11 cellular contexts compared by ENCODE assay signal in genomic region chr17:42537826-42538451, GRCh38. TPM values are rescaled to one million over a fixed set of nuclear protein-coding genes. Genes with fewer than 3 reads are reported as not detected.
DNase-seq lines count a peak whose midpoint lies in the region; ATAC-seq and TF ChIP-seq lines count a peak whose summit lies in the region.
"Had no signal": no experiment of that assay in that cellular context is flagged by ENCODE, and none has a peak within 500 bp of the region (broad histone marks: within the 10 kb centered on the region; RNA-seq: fewer than 3 reads in every experiment).

No MANE protein-coding gene starts in this region.

- H3K4me3 Mint-ChIP-seq in CD4-positive, alpha-beta T cell = peak overlapping the region; percentile 91
- H3K4me3 Mint-ChIP-seq in activated T-helper 17 cell treated with anti-CD3 and anti-CD28 coated beads, Interleukin-2, amount 50 U/mL, for 72 hours = peak overlapping the region; percentile 90
- H3K4me3 Mint-ChIP-seq in natural killer cell treated with Interleukin-12 subunit alpha and Interleukin-12 subunit beta and Interleukin-15 and Interleukin-18, amount 100 ng/mL, for 72 hours = peak overlapping the region; percentile 65

- H3K4me1 Mint-ChIP-seq in CD4-positive, alpha-beta T cell (ENCODE audit: low read depth) = peaks cover 45% of the 10 kb centered on the region
- peaks cover 26% of the 10 kb centered on the region for H3K4me1 Mint-ChIP-seq in activated T-helper 17 cell treated with anti-CD3 and anti-CD28 coated beads, Interleukin-2, amount 50 U/mL, for 72 hours
- H3K4me1 Mint-ChIP-seq in natural killer cell treated with Interleukin-12 subunit alpha and Interleukin-12 subunit beta and Interleukin-15 and Interleukin-18, amount 100 ng/mL, for 72 hours (ENCODE audit: low read depth in 2 of 2) = peaks cover 28 to 31% of the 10 kb centered on the region in 2 donors

- POLR2A ChIA-PET in CD4-positive, alpha-beta T cell (lab: Charles Lee) = interaction anchor here (4.9 kb wide), 1 partner anchor 10 kb away, joined by 20 read pairs; no protein-coding TSS in a partner anchor

- no peak for DNase-seq in CD4-positive, alpha-beta T cell
- DNase-seq in H7 (peak; percentile 34), DMS53 (lab: John Stamatoyannopoulos, UW) (no peak)
- DNase-seq in natural killer cell treated with Interleukin-12 subunit alpha and Interleukin-12 subunit beta and Interleukin-15 and Interleukin-18, amount 100 ng/mL, for 72 hours (ENCODE audit: low spot score) = no peak
- DNase-seq in NK-92 treated with Interleukin-12 subunit alpha and Interleukin-12 subunit beta, amount 100 ng/mL, for 24 hours (lab: John Stamatoyannopoulos, UW) = no peak
- DNase-seq: GOT3, mesenchymal stem cell, NCI-H1694 treated with DMSO at 0.1 percent for 48 hours had no signal

- H3K9me3 ChIP-seq in CD4-positive, alpha-beta T cell (ENCODE audit: control insufficient read depth, low read length) = no peaks in the 10 kb centered on the region
- H3K9me3 ChIP-seq: suprapubic skin had no signal

- H3K27me3 Mint-ChIP-seq in CD4-positive, alpha-beta T cell = no peaks in the 10 kb centered on the region
- no peaks in the 10 kb centered on the region for H3K27me3 Mint-ChIP-seq in activated T-helper 17 cell treated with anti-CD3 and anti-CD28 coated beads, Interleukin-2, amount 50 U/mL, for 72 hours
- no peaks in the 10 kb centered on the region for H3K27me3 Mint-ChIP-seq in natural killer cell treated with Interleukin-12 subunit alpha and Interleukin-12 subunit beta and Interleukin-15 and Interleukin-18, amount 100 ng/mL, for 72 hours

- intact Hi-C loops in CD4-positive, alpha-beta T cell (cut with DNase I, micrococcal nuclease) = loop anchor here in 1 of 2 experiments (2.0 kb wide), 1 partner anchor 25 kb away; the partner anchor contains the start of gene COASY

- CTCF ChIA-PET in CD4-positive, alpha-beta T cell (lab: Charles Lee) = interaction anchor here (1.4 kb wide), 1 partner anchor 11 kb away, joined by 3 read pairs; no protein-coding TSS in a partner anchor

- no peak overlapping the region for H3K27ac Mint-ChIP-seq in CD4-positive, alpha-beta T cell
- H3K27ac Mint-ChIP-seq in activated T-helper 17 cell treated with anti-CD3 and anti-CD28 coated beads, Interleukin-2, amount 50 U/mL, for 72 hours = no peak overlapping the region
- H3K27ac Mint-ChIP-seq in natural killer cell treated with Interleukin-12 subunit alpha and Interleukin-12 subunit beta and Interleukin-15 and Interleukin-18, amount 100 ng/mL, for 72 hours = peak overlapping the region in 1 of 2 donors; percentile 82

- H3K9me3 Mint-ChIP-seq in CD4-positive, alpha-beta T cell = no peaks in the 10 kb centered on the region
- no peaks in the 10 kb centered on the region for H3K9me3 Mint-ChIP-seq in activated T-helper 17 cell treated with anti-CD3 and anti-CD28 coated beads, Interleukin-2, amount 50 U/mL, for 72 hours
- no peaks in the 10 kb centered on the region for H3K9me3 Mint-ChIP-seq in natural killer cell treated with Interleukin-12 subunit alpha and Interleukin-12 subunit beta and Interleukin-15 and Interleukin-18, amount 100 ng/mL, for 72 hours

- H3K4me3 ChIP-seq in H7 (ENCODE audit: insufficient read depth, low read depth, low read length) = no peak overlapping the region

- H3K27ac ChIP-seq in CD4-positive, alpha-beta T cell (ENCODE audit: low read depth, low read length) = no peak overlapping the region

- H3K27me3 ChIP-seq in CD4-positive, alpha-beta T cell (ENCODE audit: control insufficient read depth, insufficient read depth, low read length) = no peaks in the 10 kb centered on the region
- H3K27me3 ChIP-seq in H7 (ENCODE audit: control insufficient read depth, insufficient read depth, low read length) = no peaks in the 10 kb centered on the region
- H3K27me3 ChIP-seq: suprapubic skin had no signal

- TF ChIP-seq CTCF in CD4-positive, alpha-beta T cell (IDR thresholded peaks at IDR 0.05) = no peak

- H3K36me3 Mint-ChIP-seq in CD4-positive, alpha-beta T cell (ENCODE audit: low read depth) = peaks cover 5% of the 10 kb centered on the region
- H3K36me3 Mint-ChIP-seq in activated T-helper 17 cell treated with anti-CD3 and anti-CD28 coated beads, Interleukin-2, amount 50 U/mL, for 72 hours (ENCODE audit: low read depth) = no peaks in the 10 kb centered on the region
- H3K36me3 Mint-ChIP-seq in natural killer cell treated with Interleukin-12 subunit alpha and Interleukin-12 subunit beta and Interleukin-15 and Interleukin-18, amount 100 ng/mL, for 72 hours = no peaks in the 10 kb centered on the region

- ATAC-seq in CD4-positive, alpha-beta T cell (ENCODE audit: poor library complexity) = no peak
- no peak for ATAC-seq in activated T-helper 17 cell treated with anti-CD3 and anti-CD28 coated beads, Interleukin-2, amount 50 U/mL, for 72 hours (replicated peaks)
- no peak for ATAC-seq in natural killer cell treated with Interleukin-12 subunit alpha and Interleukin-12 subunit beta and Interleukin-15 and Interleukin-18, amount 100 ng/mL, for 72 hours
- ATAC-seq in HG03196 (IDR thresholded peaks at IDR 0.05; ENCODE audit: unreplicated experiment) = no peak

- H3K36me3 ChIP-seq in H7 (replicated peaks; ENCODE audit: control insufficient read depth, insufficient read depth, low read length) = peaks cover 3% of the 10 kb centered on the region

RNA-seq across cellular contexts. Expression of gene NAGLU, which starts 1.9 kb away (rescaled TPM):
- 1 to 10 TPM; 7.8 TPM for total RNA-seq in CD4-positive, alpha-beta T cell
- total RNA-seq in H7 (2014; rRNA removed; shearing (Covaris generic)) = 36.9 and 43.9 TPM in 2 replicates
- total RNA-seq in activated T-helper 17 cell treated with anti-CD3 and anti-CD28 coated beads, Interleukin-2, amount 50 U/mL, for 72 hours = 10 to 100 TPM in 1 of 2 donors, 1 to 10 TPM in 1; 8.4 to 11.0 TPM
- total RNA-seq in natural killer cell treated with Interleukin-12 subunit alpha and Interleukin-12 subunit beta and Interleukin-15 and Interleukin-18, amount 100 ng/mL, for 72 hours = 10 to 100 TPM; 18.1 to 19.3 TPM

RNA-seq across cellular contexts. Expression of gene HSD17B1, which starts 14.8 kb away (rescaled TPM):
- under 1 TPM; 0.80 to 0.81 TPM for total RNA-seq in CD4-positive, alpha-beta T cell
- 1.1 and 2.9 TPM in 2 replicates for total RNA-seq in H7 (2014; rRNA removed; shearing (Covaris generic))
- total RNA-seq in activated T-helper 17 cell treated with anti-CD3 and anti-CD28 coated beads, Interleukin-2, amount 50 U/mL, for 72 hours = under 1 TPM; 0.82 to 0.90 TPM
- 1 to 10 TPM in 1 of 2 donors, under 1 TPM in 1; 0.71 to 1.6 TPM for total RNA-seq in natural killer cell treated with Interleukin-12 subunit alpha and Interleukin-12 subunit beta and Interleukin-15 and Interleukin-18, amount 100 ng/mL, for 72 hours

RNA-seq across cellular contexts. Expression of gene COASY, which starts 24.0 kb away (rescaled TPM):
- 10 to 100 TPM; 37.8 to 40.7 TPM for total RNA-seq in CD4-positive, alpha-beta T cell
- total RNA-seq in H7 (2014; rRNA removed; shearing (Covaris generic)) = 56.1 and 59.2 TPM in 2 replicates
- 100 to 1,000 TPM in 1 of 2 donors, 10 to 100 TPM in 1; 76.7 to 108 TPM for total RNA-seq in activated T-helper 17 cell treated with anti-CD3 and anti-CD28 coated beads, Interleukin-2, amount 50 U/mL, for 72 hours
- total RNA-seq in natural killer cell treated with Interleukin-12 subunit alpha and Interleukin-12 subunit beta and Interleukin-15 and Interleukin-18, amount 100 ng/mL, for 72 hours = 100 to 1,000 TPM in 1 of 2 donors, 10 to 100 TPM in 1; 83.4 to 126 TPM

RNA-seq across cellular contexts. Expression of gene MLX, which starts 29.0 kb away (rescaled TPM):
- 10 to 100 TPM; 29.2 to 32.1 TPM for total RNA-seq in CD4-positive, alpha-beta T cell
- total RNA-seq in H7 (2014; rRNA removed; shearing (Covaris generic)) = 29.4 and 35.0 TPM in 2 replicates
- total RNA-seq in activated T-helper 17 cell treated with anti-CD3 and anti-CD28 coated beads, Interleukin-2, amount 50 U/mL, for 72 hours = 10 to 100 TPM; 46.2 to 57.8 TPM
- 10 to 100 TPM; 66.8 to 68.4 TPM for total RNA-seq in natural killer cell treated with Interleukin-12 subunit alpha and Interleukin-12 subunit beta and Interleukin-15 and Interleukin-18, amount 100 ng/mL, for 72 hours

RNA-seq across cellular contexts. Expression of gene PSMC3IP, which starts 39.6 kb away (rescaled TPM):
- 1 to 10 TPM; 2.6 to 3.4 TPM for total RNA-seq in CD4-positive, alpha-beta T cell
- 14.7 and 17.0 TPM in 2 replicates for total RNA-seq in H7 (2014; rRNA removed; shearing (Covaris generic))
- total RNA-seq in activated T-helper 17 cell treated with anti-CD3 and anti-CD28 coated beads, Interleukin-2, amount 50 U/mL, for 72 hours = 10 to 100 TPM; 25.9 to 34.2 TPM
- total RNA-seq in natural killer cell treated with Interleukin-12 subunit alpha and Interleukin-12 subunit beta and Interleukin-15 and Interleukin-18, amount 100 ng/mL, for 72 hours = 10 to 100 TPM; 20.7 to 41.3 TPM
